ENCODE assay signal across 13 cellular contexts in the genomic region with DNA sequence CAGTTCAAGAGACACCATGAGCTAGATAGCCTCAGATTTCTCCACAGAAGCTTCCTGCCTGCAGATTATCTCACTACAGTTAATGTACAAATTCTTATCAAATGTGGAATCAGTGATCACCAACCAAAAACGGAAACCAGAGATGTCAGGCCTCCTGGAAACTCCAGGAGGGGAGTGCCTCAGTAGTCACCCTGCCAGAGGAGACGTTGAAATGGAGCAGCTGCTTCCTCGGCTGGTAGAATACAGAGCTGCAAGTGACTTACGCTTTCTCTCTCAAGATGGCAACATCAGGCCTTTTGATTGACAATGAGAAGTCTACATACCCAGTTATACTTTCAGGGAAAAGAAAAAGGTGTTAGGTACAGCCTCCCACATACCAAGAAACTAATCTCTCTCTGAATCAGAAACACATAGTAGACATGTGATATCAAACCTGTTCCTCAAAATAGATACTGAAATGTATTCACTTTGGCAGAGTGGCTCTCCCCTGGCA.
DNase-seq lines count a peak whose midpoint lies in the region; ATAC-seq lines count a peak whose summit lies in the region.
"Had no signal": no experiment of that assay in that cellular context is flagged by ENCODE, and none has a peak within 500 bp of the region (broad histone marks: within the 10 kb centered on the region; RNA-seq: fewer than 3 reads in every experiment).

No MANE protein-coding gene starts in this region.

- DNase-seq in Kasumi-1 (lab: John Stamatoyannopoulos, UW) (peak; percentile 18 to 33), NCI-H1436 (lab: John Stamatoyannopoulos, UW) (no peak), C1 segment of cervical spinal cord (lab: John Stamatoyannopoulos, UW) (no peak)
- DNase-seq in activated CD4-positive, alpha-beta T cell treated with anti-CD3 and anti-CD28 coated beads for 48 hours: peak; percentile 65
- peak; percentile 65 for DNase-seq in central memory CD4-positive, alpha-beta T cell
- DNase-seq in stimulated activated CD4-positive, alpha-beta T cell treated with anti-CD3 and anti-CD28 coated beads, TNF-alpha, amount 100 ng/mL, for 24 hours (ENCODE audit: low read depth in 3 of 3): peak in 2 of 3 experiments; percentile 16 to 41
- DNase-seq: adrenal gland, Caco-2, dorsolateral prefrontal cortex, midbrain, NCI-H510A, posterior cingulate gyrus had no signal

- no peak for ATAC-seq in GM21423 (IDR thresholded peaks at IDR 0.05; ENCODE audit: unreplicated experiment)

Comparison
In these comparisons a context has a peak if more than half of its experiments do, and no peak if none do; other contexts are left out.
1. DNase-seq: peak in Kasumi-1 (2 of 2), activated CD4-positive, alpha-beta T cell treated with anti-CD3 and anti-CD28 coated beads for 48 hours (single experiment), central memory CD4-positive, alpha-beta T cell (single experiment) and stimulated activated CD4-positive, alpha-beta T cell treated with anti-CD3 and anti-CD28 coated beads, TNF-alpha, amount 100 ng/mL, for 24 hours (2 of 3); none in NCI-H1436 (single experiment) and C1 segment of cervical spinal cord (0 of 14).